ENCODE assay signal across 1 cellular context in the genomic region with DNA sequence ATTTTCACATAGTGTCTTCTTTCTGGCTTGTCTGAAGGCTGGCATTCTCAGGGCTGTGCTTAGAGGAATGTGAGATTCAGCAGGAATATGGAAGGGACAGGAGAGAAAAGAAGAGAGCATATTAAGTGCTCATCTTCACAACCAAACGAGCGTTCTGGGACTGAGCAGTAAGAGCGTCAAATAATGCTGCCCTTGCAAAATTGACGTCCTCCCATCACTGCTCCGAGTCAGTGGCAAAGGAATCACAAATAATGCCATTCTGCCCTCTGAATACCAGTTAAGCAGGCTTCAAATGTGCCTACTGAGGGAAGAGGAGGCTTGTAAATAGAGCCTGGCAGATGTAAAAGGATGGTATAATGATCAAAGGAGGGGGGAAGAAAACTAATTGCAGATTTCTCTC.
TF ChIP-seq lines count a peak whose summit lies in the region.

No MANE protein-coding gene starts in this region.

TF ChIP-seq in HepG2, 621 proteins besides CTCF, POLR2A, EP300 and RAD21 (continued from another document):
- no peak for TF ChIP-seq ZNF883 (CRISPR knock-in tag; IDR thresholded peaks at IDR 0.05; ENCODE audit: not compliant biosample characterization)
- TF ChIP-seq AKAP8 (CRISPR knock-in tag; IDR thresholded peaks at IDR 0.05), result no peak
- no peak for TF ChIP-seq ATF1 (CRISPR knock-in tag; IDR thresholded peaks at IDR 0.05)
- TF ChIP-seq U2AF2 (IDR thresholded peaks at IDR 0.05; ENCODE audit: low read depth, low read length), result no peak
- TF ChIP-seq ZNF703 (CRISPR knock-in tag; IDR thresholded peaks at IDR 0.05; ENCODE audit: borderline replicate concordance), result no peak
- TF ChIP-seq MAFK (conservative IDR thresholded peaks at IDR 0.05 in 1 of 2, IDR thresholded peaks at IDR 0.05 in 1 of 2; ENCODE audit: low read length in 2 of 2), result peak; percentile 91 to 93
